ENCODE assay signal across 27 cellular contexts in genomic region chr11:121958323-121958977, GRCh38.
"Had no signal": no experiment of that assay in that cellular context is flagged by ENCODE, and none has a peak within 500 bp of the region (broad histone marks: within the 10 kb centered on the region; RNA-seq: fewer than 3 reads in every experiment).

No MANE protein-coding gene starts in this region.

- H3K4me3 ChIP-seq: gastroesophageal sphincter, mucosa of descending colon, sigmoid colon, spleen, upper lobe of left lung had no signal

- H3K4me1 Mint-ChIP-seq: activated CD4-positive, alpha-beta T cell treated with anti-CD3 and anti-CD28 coated beads, Interleukin-2, amount 10 ng/mL, durations not matched to agents 7 days and 5 days; activated naive CD4-positive, alpha-beta T cell treated with anti-CD3 and anti-CD28 coated beads, Interleukin-2, amount 50 U/mL, for 24 hours; naive B cell had no signal

- H3K36me3 ChIP-seq: brain microvascular endothelial cell, gastroesophageal sphincter, sigmoid colon, spleen, upper lobe of left lung had no signal

- H3K9me3 Mint-ChIP-seq: activated CD4-positive, alpha-beta T cell treated with anti-CD3 and anti-CD28 coated beads, Interleukin-2, amount 10 ng/mL, durations not matched to agents 7 days and 5 days; activated naive CD4-positive, alpha-beta T cell treated with anti-CD3 and anti-CD28 coated beads, Interleukin-2, amount 50 U/mL, for 24 hours; naive B cell had no signal

- H3K36me3 Mint-ChIP-seq: activated naive CD4-positive, alpha-beta T cell treated with anti-CD3 and anti-CD28 coated beads, Interleukin-2, amount 50 U/mL, for 24 hours; naive B cell had no signal

- H3K4me3 Mint-ChIP-seq: activated CD4-positive, alpha-beta T cell treated with anti-CD3 and anti-CD28 coated beads, Interleukin-2, amount 10 ng/mL, durations not matched to agents 7 days and 5 days; activated CD8-positive, alpha-beta T cell treated with anti-CD3 and anti-CD28 coated beads, Interleukin-2, amount 10 ng/mL, durations not matched to agents 7 days and 5 days; activated naive CD4-positive, alpha-beta T cell treated with anti-CD3 and anti-CD28 coated beads, Interleukin-2, amount 50 U/mL, for 24 hours; naive B cell had no signal

- DNase-seq: activated CD4-positive, alpha-beta T cell treated with anti-CD3 and anti-CD28 coated beads, Interleukin-2, amount 10 ng/mL, durations not matched to agents 7 days and 5 days; activated CD8-positive, alpha-beta T cell treated with anti-CD3 and anti-CD28 coated beads, Interleukin-2, amount 10 ng/mL, durations not matched to agents 7 days and 5 days; activated gamma-delta T cell treated with Interleukin-2 at 50 U/mL for 16 hours; activated T-cell treated with anti-CD3 and anti-CD28 coated beads, Interleukin-2, amount 50 U/mL, for 1 hour; aorta; brain microvascular endothelial cell; central memory CD4-positive, alpha-beta T cell; dermis blood vessel endothelial cell; effector CD8-positive, alpha-beta T cell; head of caudate nucleus; islet precursor cell; left colon; mesenchymal stem cell; mucosa of descending colon; naive B cell; retina; sigmoid colon; spleen; stimulated activated CD4-positive, alpha-beta T cell treated with anti-CD3 and anti-CD28 coated beads, Interleukin-4, amount 100 ng/mL, for 1 hour; stimulated activated naive CD4-positive, alpha-beta T cell; upper lobe of left lung had no signal

- H3K9me3 ChIP-seq: gastroesophageal sphincter, mucosa of descending colon, sigmoid colon, spleen, upper lobe of left lung had no signal

- H3K27me3 ChIP-seq: brain microvascular endothelial cell, gastroesophageal sphincter, sigmoid colon, spleen, upper lobe of left lung had no signal

- H3K27me3 Mint-ChIP-seq: activated CD4-positive, alpha-beta T cell treated with anti-CD3 and anti-CD28 coated beads, Interleukin-2, amount 10 ng/mL, durations not matched to agents 7 days and 5 days had no signal

- H3K27ac ChIP-seq: brain microvascular endothelial cell, gastroesophageal sphincter, sigmoid colon, spleen, upper lobe of left lung, VCaP had no signal

- H3K4me1 ChIP-seq: sigmoid colon, spleen, upper lobe of left lung had no signal

- H3K27ac Mint-ChIP-seq: activated CD4-positive, alpha-beta T cell treated with anti-CD3 and anti-CD28 coated beads, Interleukin-2, amount 10 ng/mL, durations not matched to agents 7 days and 5 days; activated CD8-positive, alpha-beta T cell treated with anti-CD3 and anti-CD28 coated beads, Interleukin-2, amount 10 ng/mL, durations not matched to agents 7 days and 5 days; activated naive CD4-positive, alpha-beta T cell treated with anti-CD3 and anti-CD28 coated beads, Interleukin-2, amount 50 U/mL, for 24 hours; naive B cell; progenitor cell of endocrine pancreas had no signal

- ATAC-seq: activated CD4-positive, CD25-positive, alpha-beta regulatory T cell treated with anti-CD3 and anti-CD28 coated beads, Interleukin-2, amount 50 U/mL, for 24 hours; activated CD8-positive, alpha-beta T cell treated with anti-CD3 and anti-CD28 coated beads, Interleukin-2, amount 10 ng/mL, durations not matched to agents 7 days and 5 days; esophagus mucosa; gastroesophageal sphincter; left colon; mucosa of descending colon had no signal
